1 cellular context compared by ENCODE assay signal in the genomic region with DNA sequence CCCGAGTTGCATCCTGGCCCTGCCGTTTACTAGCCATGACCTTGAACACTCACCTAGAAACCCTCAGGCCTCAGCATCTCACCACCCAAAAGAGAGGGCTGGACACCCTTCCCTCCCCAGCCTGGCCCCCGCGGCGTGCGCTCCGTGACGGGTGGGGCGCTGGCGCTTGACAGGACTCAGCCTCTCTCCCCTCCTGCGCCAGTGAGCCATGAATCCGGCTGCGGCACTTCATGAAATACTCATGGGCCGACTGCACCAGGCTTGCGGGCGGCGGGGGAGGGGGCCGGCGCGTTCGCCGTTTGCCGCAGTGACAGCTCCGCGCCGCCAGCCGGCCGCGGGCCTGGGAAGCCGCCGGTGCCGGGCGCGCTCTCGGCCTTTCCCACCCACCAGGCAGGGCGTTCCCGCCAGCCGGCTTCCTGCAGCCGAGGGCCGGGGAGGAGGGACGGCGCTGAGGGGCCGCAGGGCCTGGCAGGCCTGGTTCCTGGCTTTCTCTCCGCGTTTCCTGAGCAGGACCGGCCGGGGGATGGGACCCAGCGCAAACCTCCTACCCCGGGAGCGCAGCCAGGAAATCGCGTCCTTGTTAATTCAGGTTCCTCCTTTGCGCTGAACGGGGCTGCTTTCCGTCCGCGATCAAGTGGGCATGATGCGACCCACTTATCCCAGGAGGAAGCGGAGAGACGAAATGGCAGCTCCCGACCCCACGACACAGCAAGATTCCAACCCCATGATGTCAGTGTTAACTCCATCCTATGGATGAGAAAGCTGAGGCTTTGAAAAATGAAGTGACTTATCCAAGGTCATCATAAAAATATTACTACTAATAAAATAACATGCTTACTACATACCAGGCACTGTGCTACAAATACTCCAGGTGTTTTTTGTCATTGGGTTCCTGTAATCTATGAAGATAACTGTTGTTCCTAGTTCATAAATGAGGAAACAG.
TF ChIP-seq lines count a peak whose summit lies in the region.

No MANE protein-coding gene starts in this region.

TF ChIP-seq in HepG2, 621 proteins besides CTCF, POLR2A, EP300 and RAD21 (continued from another document and continues in another):
- TF ChIP-seq, protein P1, sequence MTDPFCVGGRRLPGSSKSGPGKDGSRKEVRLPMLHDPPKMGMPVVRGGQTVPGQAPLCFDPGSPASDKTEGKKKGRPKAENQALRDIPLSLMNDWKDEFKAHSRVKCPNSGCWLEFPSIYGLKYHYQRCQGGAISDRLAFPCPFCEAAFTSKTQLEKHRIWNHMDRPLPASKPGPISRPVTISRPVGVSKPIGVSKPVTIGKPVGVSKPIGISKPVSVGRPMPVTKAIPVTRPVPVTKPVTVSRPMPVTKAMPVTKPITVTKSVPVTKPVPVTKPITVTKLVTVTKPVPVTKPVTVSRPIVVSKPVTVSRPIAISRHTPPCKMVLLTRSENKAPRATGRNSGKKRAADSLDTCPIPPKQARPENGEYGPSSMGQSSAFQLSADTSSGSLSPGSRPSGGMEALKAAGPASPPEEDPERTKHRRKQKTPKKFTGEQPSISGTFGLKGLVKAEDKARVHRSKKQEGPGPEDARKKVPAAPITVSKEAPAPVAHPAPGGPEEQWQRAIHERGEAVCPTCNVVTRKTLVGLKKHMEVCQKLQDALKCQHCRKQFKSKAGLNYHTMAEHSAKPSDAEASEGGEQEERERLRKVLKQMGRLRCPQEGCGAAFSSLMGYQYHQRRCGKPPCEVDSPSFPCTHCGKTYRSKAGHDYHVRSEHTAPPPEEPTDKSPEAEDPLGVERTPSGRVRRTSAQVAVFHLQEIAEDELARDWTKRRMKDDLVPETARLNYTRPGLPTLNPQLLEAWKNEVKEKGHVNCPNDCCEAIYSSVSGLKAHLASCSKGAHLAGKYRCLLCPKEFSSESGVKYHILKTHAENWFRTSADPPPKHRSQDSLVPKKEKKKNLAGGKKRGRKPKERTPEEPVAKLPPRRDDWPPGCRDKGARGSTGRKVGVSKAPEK (CRISPR knock-in tag; IDR thresholded peaks at IDR 0.05; ENCODE audit: borderline replicate concordance) = peak; percentile 24; the same call in 1 of the 2 replicates
- TF ChIP-seq MYNN (CRISPR knock-in tag; IDR thresholded peaks at IDR 0.05; ENCODE audit: low read depth) = no peak
- no peak for TF ChIP-seq ZNF367 (CRISPR knock-in tag; IDR thresholded peaks at IDR 0.05; ENCODE audit: borderline replicate concordance)
- TF ChIP-seq BCL6 (CRISPR knock-in tag; IDR thresholded peaks at IDR 0.05) = no peak
- TF ChIP-seq ZNF75D (CRISPR knock-in tag; IDR thresholded peaks at IDR 0.05; ENCODE audit: borderline replicate concordance) = no peak
- no peak for TF ChIP-seq BHLHE40 (IDR thresholded peaks at IDR 0.05; ENCODE audit: low read length)
- TF ChIP-seq GATAD1 (CRISPR knock-in tag; IDR thresholded peaks at IDR 0.05) = no peak
- TF ChIP-seq, protein P2, sequence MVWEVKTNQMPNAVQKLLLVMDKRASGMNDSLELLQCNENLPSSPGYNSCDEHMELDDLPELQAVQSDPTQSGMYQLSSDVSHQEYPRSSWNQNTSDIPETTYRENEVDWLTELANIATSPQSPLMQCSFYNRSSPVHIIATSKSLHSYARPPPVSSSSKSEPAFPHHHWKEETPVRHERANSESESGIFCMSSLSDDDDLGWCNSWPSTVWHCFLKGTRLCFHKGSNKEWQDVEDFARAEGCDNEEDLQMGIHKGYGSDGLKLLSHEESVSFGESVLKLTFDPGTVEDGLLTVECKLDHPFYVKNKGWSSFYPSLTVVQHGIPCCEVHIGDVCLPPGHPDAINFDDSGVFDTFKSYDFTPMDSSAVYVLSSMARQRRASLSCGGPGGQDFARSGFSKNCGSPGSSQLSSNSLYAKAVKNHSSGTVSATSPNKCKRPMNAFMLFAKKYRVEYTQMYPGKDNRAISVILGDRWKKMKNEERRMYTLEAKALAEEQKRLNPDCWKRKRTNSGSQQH (CRISPR knock-in tag; IDR thresholded peaks at IDR 0.05; ENCODE audit: low read depth) = no peak
- peak; percentile 89 for TF ChIP-seq ZNF883 (CRISPR knock-in tag; IDR thresholded peaks at IDR 0.05; ENCODE audit: not compliant biosample characterization)
- no peak for TF ChIP-seq ZNF207 (IDR thresholded peaks at IDR 0.05; ENCODE audit: borderline replicate concordance)
- no peak for TF ChIP-seq ZNF234 (CRISPR knock-in tag; conservative IDR thresholded peaks at IDR 0.05)
- TF ChIP-seq TSC22D2 (CRISPR knock-in tag; IDR thresholded peaks at IDR 0.05; ENCODE audit: borderline replicate concordance) = no peak
- TF ChIP-seq, protein P3, sequence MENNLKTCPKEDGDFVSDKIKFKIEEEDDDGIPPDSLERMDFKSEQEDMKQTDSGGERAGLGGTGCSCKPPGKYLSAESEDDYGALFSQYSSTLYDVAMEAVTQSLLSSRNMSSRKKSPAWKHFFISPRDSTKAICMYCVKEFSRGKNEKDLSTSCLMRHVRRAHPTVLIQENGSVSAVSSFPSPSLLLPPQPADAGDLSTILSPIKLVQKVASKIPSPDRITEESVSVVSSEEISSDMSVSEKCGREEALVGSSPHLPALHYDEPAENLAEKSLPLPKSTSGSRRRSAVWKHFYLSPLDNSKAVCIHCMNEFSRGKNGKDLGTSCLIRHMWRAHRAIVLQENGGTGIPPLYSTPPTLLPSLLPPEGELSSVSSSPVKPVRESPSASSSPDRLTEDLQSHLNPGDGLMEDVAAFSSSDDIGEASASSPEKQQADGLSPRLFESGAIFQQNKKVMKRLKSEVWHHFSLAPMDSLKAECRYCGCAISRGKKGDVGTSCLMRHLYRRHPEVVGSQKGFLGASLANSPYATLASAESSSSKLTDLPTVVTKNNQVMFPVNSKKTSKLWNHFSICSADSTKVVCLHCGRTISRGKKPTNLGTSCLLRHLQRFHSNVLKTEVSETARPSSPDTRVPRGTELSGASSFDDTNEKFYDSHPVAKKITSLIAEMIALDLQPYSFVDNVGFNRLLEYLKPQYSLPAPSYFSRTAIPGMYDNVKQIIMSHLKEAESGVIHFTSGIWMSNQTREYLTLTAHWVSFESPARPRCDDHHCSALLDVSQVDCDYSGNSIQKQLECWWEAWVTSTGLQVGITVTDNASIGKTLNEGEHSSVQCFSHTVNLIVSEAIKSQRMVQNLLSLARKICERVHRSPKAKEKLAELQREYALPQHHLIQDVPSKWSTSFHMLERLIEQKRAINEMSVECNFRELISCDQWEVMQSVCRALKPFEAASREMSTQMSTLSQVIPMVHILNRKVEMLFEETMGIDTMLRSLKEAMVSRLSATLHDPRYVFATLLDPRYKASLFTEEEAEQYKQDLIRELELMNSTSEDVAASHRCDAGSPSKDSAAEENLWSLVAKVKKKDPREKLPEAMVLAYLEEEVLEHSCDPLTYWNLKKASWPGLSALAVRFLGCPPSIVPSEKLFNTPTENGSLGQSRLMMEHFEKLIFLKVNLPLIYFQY (CRISPR knock-in tag; IDR thresholded peaks at IDR 0.05; ENCODE audit: borderline replicate concordance) = 0 out of 2 replicates have a peak, but pooled peaks have one; percentile 21
- no peak for TF ChIP-seq ERF (CRISPR knock-in tag; IDR thresholded peaks at IDR 0.05)
- no peak for TF ChIP-seq FOXA3 (CRISPR knock-in tag; IDR thresholded peaks at IDR 0.05)
- no peak for TF ChIP-seq ZNF569 (CRISPR knock-in tag; IDR thresholded peaks at IDR 0.05; ENCODE audit: borderline replicate concordance)
- no peak for TF ChIP-seq ISX (CRISPR knock-in tag; conservative IDR thresholded peaks at IDR 0.05)
- TF ChIP-seq, protein P4, sequence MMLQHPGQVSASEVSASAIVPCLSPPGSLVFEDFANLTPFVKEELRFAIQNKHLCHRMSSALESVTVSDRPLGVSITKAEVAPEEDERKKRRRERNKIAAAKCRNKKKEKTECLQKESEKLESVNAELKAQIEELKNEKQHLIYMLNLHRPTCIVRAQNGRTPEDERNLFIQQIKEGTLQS (CRISPR knock-in tag; IDR thresholded peaks at IDR 0.05) = no peak
- TF ChIP-seq SRY (CRISPR knock-in tag; IDR thresholded peaks at IDR 0.05) = peak; percentile 78
- no peak for TF ChIP-seq ZNF737 (CRISPR knock-in tag; IDR thresholded peaks at IDR 0.05; ENCODE audit: borderline replicate concordance)
- TF ChIP-seq SP5 (CRISPR knock-in tag; IDR thresholded peaks at IDR 0.05; ENCODE audit: borderline replicate concordance, low read depth) = no peak
- TF ChIP-seq, protein P5, sequence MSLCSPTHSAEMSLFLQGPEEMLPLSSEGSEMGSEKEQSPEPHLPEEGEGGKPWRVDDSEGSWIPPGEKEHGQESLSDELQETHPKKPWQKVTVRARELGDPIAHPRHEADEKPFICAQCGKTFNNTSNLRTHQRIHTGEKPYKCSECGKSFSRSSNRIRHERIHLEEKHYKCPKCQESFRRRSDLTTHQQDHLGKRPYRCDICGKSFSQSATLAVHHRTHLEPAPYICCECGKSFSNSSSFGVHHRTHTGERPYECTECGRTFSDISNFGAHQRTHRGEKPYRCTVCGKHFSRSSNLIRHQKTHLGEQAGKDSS (CRISPR knock-in tag; IDR thresholded peaks at IDR 0.05; ENCODE audit: borderline replicate concordance, low read depth) = no peak
- TF ChIP-seq MIER3 (CRISPR knock-in tag; IDR thresholded peaks at IDR 0.05; ENCODE audit: borderline replicate concordance) = no peak
- 0 out of 2 replicates have a peak, but pooled peaks have one; percentile 29 for TF ChIP-seq RBFOX2 (IDR thresholded peaks at IDR 0.05; ENCODE audit: low read depth, low read length)
- no peak; the same call in 1 of the 2 replicates for TF ChIP-seq RFXAP (CRISPR knock-in tag; IDR thresholded peaks at IDR 0.05; ENCODE audit: borderline replicate concordance)
- 0 out of 2 replicates have a peak, but pooled peaks have one; percentile 54 for TF ChIP-seq GLI4 (CRISPR knock-in tag; IDR thresholded peaks at IDR 0.05; ENCODE audit: borderline replicate concordance)
- TF ChIP-seq, protein P6, sequence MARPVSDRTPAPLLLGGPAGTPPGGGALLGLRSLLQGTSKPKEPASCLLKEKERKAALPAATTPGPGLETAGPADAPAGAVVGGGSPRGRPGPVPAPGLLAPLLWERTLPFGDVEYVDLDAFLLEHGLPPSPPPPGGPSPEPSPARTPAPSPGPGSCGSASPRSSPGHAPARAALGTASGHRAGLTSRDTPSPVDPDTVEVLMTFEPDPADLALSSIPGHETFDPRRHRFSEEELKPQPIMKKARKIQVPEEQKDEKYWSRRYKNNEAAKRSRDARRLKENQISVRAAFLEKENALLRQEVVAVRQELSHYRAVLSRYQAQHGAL (CRISPR knock-in tag; IDR thresholded peaks at IDR 0.05; ENCODE audit: not compliant biosample characterization) = no peak
- TF ChIP-seq, protein P7, sequence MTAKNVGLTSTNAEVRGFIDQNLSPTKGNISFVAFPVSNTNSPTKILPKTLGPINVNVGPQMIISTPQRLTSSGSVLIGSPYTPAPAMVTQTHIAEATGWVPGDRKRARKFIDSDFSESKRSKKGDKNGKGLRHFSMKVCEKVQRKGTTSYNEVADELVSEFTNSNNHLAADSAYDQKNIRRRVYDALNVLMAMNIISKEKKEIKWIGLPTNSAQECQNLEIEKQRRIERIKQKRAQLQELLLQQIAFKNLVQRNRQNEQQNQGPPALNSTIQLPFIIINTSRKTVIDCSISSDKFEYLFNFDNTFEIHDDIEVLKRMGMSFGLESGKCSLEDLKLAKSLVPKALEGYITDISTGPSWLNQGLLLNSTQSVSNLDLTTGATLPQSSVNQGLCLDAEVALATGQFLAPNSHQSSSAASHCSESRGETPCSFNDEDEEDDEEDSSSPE (CRISPR knock-in tag; IDR thresholded peaks at IDR 0.05) = peak; percentile 65
- TF ChIP-seq, protein P8, sequence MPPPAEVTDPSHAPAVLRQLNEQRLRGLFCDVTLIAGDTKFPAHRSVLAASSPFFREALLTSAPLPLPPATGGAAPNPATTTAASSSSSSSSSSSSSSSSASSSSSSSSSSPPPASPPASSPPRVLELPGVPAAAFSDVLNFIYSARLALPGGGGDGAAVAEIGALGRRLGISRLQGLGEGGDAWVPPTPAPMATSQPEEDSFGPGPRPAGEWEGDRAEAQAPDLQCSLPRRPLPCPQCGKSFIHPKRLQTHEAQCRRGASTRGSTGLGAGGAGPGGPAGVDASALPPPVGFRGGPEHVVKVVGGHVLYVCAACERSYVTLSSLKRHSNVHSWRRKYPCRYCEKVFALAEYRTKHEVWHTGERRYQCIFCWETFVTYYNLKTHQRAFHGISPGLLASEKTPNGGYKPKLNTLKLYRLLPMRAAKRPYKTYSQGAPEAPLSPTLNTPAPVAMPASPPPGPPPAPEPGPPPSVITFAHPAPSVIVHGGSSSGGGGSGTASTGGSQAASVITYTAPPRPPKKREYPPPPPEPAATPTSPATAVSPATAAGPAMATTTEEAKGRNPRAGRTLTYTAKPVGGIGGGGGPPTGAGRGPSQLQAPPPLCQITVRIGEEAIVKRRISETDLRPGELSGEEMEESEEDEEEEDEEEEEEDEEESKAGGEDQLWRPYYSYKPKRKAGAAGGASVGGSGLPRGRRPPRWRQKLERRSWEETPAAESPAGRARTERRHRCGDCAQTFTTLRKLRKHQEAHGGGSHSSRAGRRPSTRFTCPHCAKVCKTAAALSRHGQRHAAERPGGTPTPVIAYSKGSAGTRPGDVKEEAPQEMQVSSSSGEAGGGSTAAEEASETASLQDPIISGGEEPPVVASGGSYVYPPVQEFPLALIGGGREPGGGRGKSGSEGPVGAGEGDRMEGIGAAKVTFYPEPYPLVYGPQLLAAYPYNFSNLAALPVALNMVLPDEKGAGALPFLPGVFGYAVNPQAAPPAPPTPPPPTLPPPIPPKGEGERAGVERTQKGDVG (CRISPR knock-in tag; IDR thresholded peaks at IDR 0.05; ENCODE audit: borderline replicate concordance) = no peak
- no peak for TF ChIP-seq FOSL2 (CRISPR knock-in tag; IDR thresholded peaks at IDR 0.05)
- TF ChIP-seq, protein P9, sequence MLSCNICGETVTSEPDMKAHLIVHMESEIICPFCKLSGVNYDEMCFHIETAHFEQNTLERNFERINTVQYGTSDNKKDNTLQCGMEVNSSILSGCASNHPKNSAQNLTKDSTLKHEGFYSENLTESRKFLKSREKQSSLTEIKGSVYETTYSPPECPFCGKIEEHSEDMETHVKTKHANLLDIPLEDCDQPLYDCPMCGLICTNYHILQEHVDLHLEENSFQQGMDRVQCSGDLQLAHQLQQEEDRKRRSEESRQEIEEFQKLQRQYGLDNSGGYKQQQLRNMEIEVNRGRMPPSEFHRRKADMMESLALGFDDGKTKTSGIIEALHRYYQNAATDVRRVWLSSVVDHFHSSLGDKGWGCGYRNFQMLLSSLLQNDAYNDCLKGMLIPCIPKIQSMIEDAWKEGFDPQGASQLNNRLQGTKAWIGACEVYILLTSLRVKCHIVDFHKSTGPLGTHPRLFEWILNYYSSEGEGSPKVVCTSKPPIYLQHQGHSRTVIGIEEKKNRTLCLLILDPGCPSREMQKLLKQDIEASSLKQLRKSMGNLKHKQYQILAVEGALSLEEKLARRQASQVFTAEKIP (CRISPR knock-in tag; IDR thresholded peaks at IDR 0.05; ENCODE audit: borderline replicate concordance) = no peak
- 0 out of 2 replicates have a peak, but pooled peaks have one; percentile 81 for TF ChIP-seq ZNF83 (CRISPR knock-in tag; IDR thresholded peaks at IDR 0.05; ENCODE audit: borderline replicate concordance)
- no peak; the same call in none of the 2 replicates for TF ChIP-seq ZNF556 (CRISPR knock-in tag; IDR thresholded peaks at IDR 0.05; ENCODE audit: borderline replicate concordance)
- TF ChIP-seq NFYC (CRISPR knock-in tag; IDR thresholded peaks at IDR 0.05) = no peak
- no peak for TF ChIP-seq TBL1XR1 (IDR thresholded peaks at IDR 0.05; ENCODE audit: borderline replicate concordance, low read length, partially characterized antibody)
- TF ChIP-seq MTF2 (CRISPR knock-in tag; IDR thresholded peaks at IDR 0.05; ENCODE audit: borderline replicate concordance) = no peak
- TF ChIP-seq XRCC5 (optimal IDR thresholded peaks at IDR 0.05; ENCODE audit: low read length) = no peak
